ENCODE assay signal across 15 cellular contexts in the genomic region with DNA sequence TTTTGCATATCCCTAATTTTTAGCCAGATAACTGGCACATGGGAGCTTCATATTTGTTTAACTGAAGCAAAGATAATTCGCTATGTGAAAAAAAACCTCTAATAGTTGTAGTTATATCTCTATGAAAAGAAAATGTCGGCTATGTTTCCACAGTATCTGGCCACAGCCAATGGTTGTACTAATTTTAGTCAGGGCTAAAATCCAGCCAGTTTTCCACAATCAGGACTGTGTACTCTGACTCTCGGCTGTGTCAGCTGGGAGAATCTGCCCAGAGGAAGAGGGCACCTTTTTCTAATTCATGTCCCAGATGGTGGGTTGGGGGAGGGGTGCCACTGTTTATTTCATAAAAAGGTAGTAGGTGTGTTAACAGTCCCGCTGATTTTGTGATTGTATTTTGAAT. TPM values are rescaled to one million over a fixed set of nuclear protein-coding genes. Genes with fewer than 3 reads are reported as not detected.
DNase-seq lines count a peak whose midpoint lies in the region; ATAC-seq lines count a peak whose summit lies in the region.
"Had no signal": no experiment of that assay in that cellular context is flagged by ENCODE, and none has a peak within 500 bp of the region (broad histone marks: within the 10 kb centered on the region; RNA-seq: fewer than 3 reads in every experiment).

No MANE protein-coding gene starts in this region.

- intact Hi-C loops in left ventricle myocardium superior (cut with micrococcal nuclease): no loop called here
- intact Hi-C loops in Right ventricle myocardium inferior (cut with DNase I): no loop called here

- DNase-seq in DMS 273 (lab: John Stamatoyannopoulos, UW; ENCODE audit: unreplicated experiment): peak; percentile 17
- no peak for DNase-seq in DMS 273 treated with DMSO at 0.1 percent for 48 hours (lab: John Stamatoyannopoulos, UW)
- DNase-seq in NCI-H82 (lab: John Stamatoyannopoulos, UW): peak; percentile 24
- DNase-seq in NCI-H82 treated with DMSO at 0.1 percent for 48 hours (lab: John Stamatoyannopoulos, UW; ENCODE audit: unreplicated experiment): no peak
- DNase-seq in left ventricle myocardium superior: no peak
- DNase-seq in Right ventricle myocardium inferior (ENCODE audit: missing footprints): no peak
- DNase-seq: Caco-2; CD4-positive, CD25-positive, alpha-beta regulatory T cell; CD8-positive, alpha-beta T cell; DMS53; DMS79 treated with DMSO at 0.1 percent for 48 hours; GF-D8; H9 had no signal

- ATAC-seq in left ventricle myocardium superior (peak; percentile 74), Right ventricle myocardium inferior (no peak)
- ATAC-seq: CD8-positive, alpha-beta T cell; GM23338; HCT116 had no signal

RNA-seq across cellular contexts. Expression of a gene that starts 38.8 kb away (rescaled TPM):
- total RNA-seq in left ventricle myocardium superior (81.4 TPM), Right ventricle myocardium inferior (79.1 TPM)

RNA-seq across cellular contexts. Expression of a gene that starts 39.0 kb away (rescaled TPM):
- total RNA-seq in left ventricle myocardium superior: 202 TPM
- total RNA-seq in Right ventricle myocardium inferior: 163 TPM

Comparison
In these comparisons a context has a peak if more than half of its experiments do, and no peak if none do; other contexts are left out.
1. DNase-seq: peak in DMS 273 (single experiment) and NCI-H82 (single experiment); none in DMS 273 treated with DMSO at 0.1 percent for 48 hours (single experiment), NCI-H82 treated with DMSO at 0.1 percent for 48 hours (single experiment), left ventricle myocardium superior (single experiment) and Right ventricle myocardium inferior (single experiment).